Comparison of ENCODE assay signal across 7 cellular contexts in genomic region chrX:118495958-118496762, GRCh38. TPM values are rescaled to one million over a fixed set of nuclear protein-coding genes. Genes with fewer than 3 reads are reported as not detected.
DNase-seq lines count a peak whose midpoint lies in the region; ATAC-seq and TF ChIP-seq lines count a peak whose summit lies in the region.

No MANE protein-coding gene starts in this region.

- ATAC-seq in GM18861 (IDR thresholded peaks at IDR 0.05; ENCODE audit: unreplicated experiment) (peak; percentile 44), HG02938 (IDR thresholded peaks at IDR 0.05; ENCODE audit: unreplicated experiment) (peak; percentile 65)

- H3K9me3 ChIP-seq in esophagus (ENCODE audit: control insufficient read depth in 2 of 2, insufficient read depth in 1 of 2, low read depth in 1 of 2, low read length in 1 of 2) (no peaks in the 10 kb centered on the region), neural cell (ENCODE audit: low read length) (no peaks in the 10 kb centered on the region), stomach smooth muscle (ENCODE audit: control insufficient read depth in 2 of 2, low read length in 2 of 2) (peaks cover 0 to 3% of the 10 kb centered on the region in 2 donors)

- no peaks in the 10 kb centered on the region for H4K20me1 ChIP-seq in neural cell (ENCODE audit: insufficient read depth)

- H3K9me2 ChIP-seq in neural cell (ENCODE audit: insufficient read depth, low read length), result no peaks in the 10 kb centered on the region

- peak overlapping the region; percentile 49 to 74 for H3K4me3 ChIP-seq in esophagus (ENCODE audit: low read depth in 1 of 2, low read length in 2 of 2)
- H3K4me3 ChIP-seq in neural cell (ENCODE audit: low read length), result peak overlapping the region; percentile 77
- H3K4me3 ChIP-seq in stomach smooth muscle (ENCODE audit: low read length in 2 of 2), result peak overlapping the region; percentile 76 to 83

- DNase-seq in NCI-H526 treated with DMSO at 0.1 percent for 48 hours (lab: John Stamatoyannopoulos, UW), result peak; percentile 4
- DNase-seq in activated CD8-positive, alpha-beta memory T cell treated with anti-CD3 and anti-CD28 coated beads for 24 hours, result peak; percentile 83

- TF ChIP-seq CTCF in neural cell (IDR thresholded peaks at IDR 0.05; ENCODE audit: poor library complexity, severe bottlenecking), result no peak

- no peak overlapping the region for H3K4me2 ChIP-seq in neural cell (ENCODE audit: low read length)

- TF ChIP-seq EP300 in neural cell (conservative IDR thresholded peaks at IDR 0.05; ENCODE audit: poor library complexity, severe bottlenecking), result no peak

- H3K79me2 ChIP-seq in neural cell (replicated peaks; ENCODE audit: insufficient read depth, low read length), result peaks cover 19% of the 10 kb centered on the region

- H2AFZ ChIP-seq in neural cell (ENCODE audit: low read depth, low read length), result peak overlapping the region; percentile 40

- H3K27ac ChIP-seq in esophagus (ENCODE audit: low read depth in 2 of 2, low read length in 1 of 2), result peak overlapping the region; percentile 65 to 85
- no peak overlapping the region for H3K27ac ChIP-seq in neural cell (ENCODE audit: low read length)
- peak overlapping the region; percentile 60 for H3K27ac ChIP-seq in stomach smooth muscle (ENCODE audit: low read length)

- WGBS in esophagus, 2 donors, result 1 to 35% methylated on average over 65 to 81 of the region's 81 CpGs

- H3K36me3 ChIP-seq in esophagus (ENCODE audit: control insufficient read depth in 2 of 2, insufficient read depth in 2 of 2, low read length in 1 of 2) (no peaks in the 10 kb centered on the region), neural cell (ENCODE audit: insufficient read depth, low read length) (no peaks in the 10 kb centered on the region), stomach smooth muscle (ENCODE audit: control insufficient read depth in 2 of 2, insufficient read depth in 2 of 2, low read length in 2 of 2) (no peaks in the 10 kb centered on the region)

- no peaks in the 10 kb centered on the region for H3K27me3 ChIP-seq in esophagus (ENCODE audit: control insufficient read depth in 1 of 2, insufficient read depth in 2 of 2, low read length in 2 of 2)
- no peaks in the 10 kb centered on the region for H3K27me3 ChIP-seq in neural cell (ENCODE audit: insufficient read depth, low read depth, low read length)
- H3K27me3 ChIP-seq in stomach smooth muscle (ENCODE audit: control insufficient read depth in 1 of 2, insufficient read depth in 2 of 2, low read length in 2 of 2), result peaks cover 0 to 2% of the 10 kb centered on the region in 2 donors

- no peaks in the 10 kb centered on the region for H3F3A ChIP-seq in neural cell (ENCODE audit: insufficient read depth, low read length, poor library complexity, severe bottlenecking)

- peak overlapping the region; percentile 70 for H3K9ac ChIP-seq in neural cell (ENCODE audit: low read length)
- peak overlapping the region; percentile 64 to 68 for H3K9ac ChIP-seq in stomach smooth muscle (ENCODE audit: low read length in 2 of 2)

- H3K4me1 ChIP-seq in esophagus (ENCODE audit: control insufficient read depth in 2 of 2, insufficient read depth in 2 of 2, low read length in 1 of 2), result peaks cover 0 to 2% of the 10 kb centered on the region in 2 donors
- no peaks in the 10 kb centered on the region for H3K4me1 ChIP-seq in stomach smooth muscle (ENCODE audit: control insufficient read depth, insufficient read depth, low read length)

- no peak for TF ChIP-seq RAD21 in neural cell (conservative IDR thresholded peaks at IDR 0.05)

TF ChIP-seq in neural cell, 6 proteins besides CTCF, POLR2A, EP300 and RAD21:
- peak; percentile 23 for TF ChIP-seq POLR2AphosphoS5 (IDR thresholded peaks at IDR 0.05)
- no peak for TF ChIP-seq REST (IDR thresholded peaks at IDR 0.05; ENCODE audit: borderline replicate concordance)
- TF ChIP-seq EZH2 (IDR thresholded peaks at IDR 0.05; ENCODE audit: borderline replicate concordance, insufficient read depth, low read length, poor library complexity, severe bottlenecking), result no peak
- no peak for TF ChIP-seq TAF1 (IDR thresholded peaks at IDR 0.05; ENCODE audit: low read depth)
- TF ChIP-seq SMC3 (conservative IDR thresholded peaks at IDR 0.05; ENCODE audit: poor library complexity), result no peak
- TF ChIP-seq MXI1 (conservative IDR thresholded peaks at IDR 0.05; ENCODE audit: poor library complexity, severe bottlenecking), result peak; percentile 50
TF ChIP-seq in neural cell: peak in this region for 2.

RNA-seq across cellular contexts. Expression of gene DOCK11, which starts 0.5 kb away (rescaled TPM):
- polyA plus RNA-seq in esophagus (1 to 10 TPM; 3.3 to 3.7 TPM), neural cell (29.7 and 37.2 TPM in 2 replicates)
- 62.1 and 67.3 TPM in 2 replicates for polyA minus RNA-seq in neural cell
